Comparison of ENCODE assay signal across 2 cellular contexts in genomic region chr10:70476249-70477035, GRCh38.
TF ChIP-seq lines count a peak whose summit lies in the region.

No MANE protein-coding gene starts in this region.

TF ChIP-seq in GM12891, 5 proteins besides CTCF, POLR2A, EP300 and RAD21:
- TF ChIP-seq PAX5 (IDR thresholded peaks at IDR 0.05; ENCODE audit: insufficient read depth, low read length, severe bottlenecking) (no peak), SPI1 (IDR thresholded peaks at IDR 0.05; ENCODE audit: low read depth, low read length) (peak; percentile 33; the same call in 1 of the 2 replicates), TAF1 (IDR thresholded peaks at IDR 0.05; ENCODE audit: low read depth, low read length) (no peak), POU2F2 (IDR thresholded peaks at IDR 0.05; ENCODE audit: low read depth, low read length) (no peak)

TF ChIP-seq in GM12878, 131 proteins besides CTCF, POLR2A, EP300 and RAD21:
- TF ChIP-seq HDAC2 (IDR thresholded peaks at IDR 0.05) (no peak), BACH1 (IDR thresholded peaks at IDR 0.05; ENCODE audit: borderline replicate concordance) (no peak), CBX5 (IDR thresholded peaks at IDR 0.05; ENCODE audit: low read depth) (no peak), NFYA (IDR thresholded peaks at IDR 0.05; ENCODE audit: borderline replicate concordance, low read depth, low read length) (no peak), NBN (IDR thresholded peaks at IDR 0.05) (0 out of 2 replicates have a peak, but pooled peaks have one; percentile 4), TARDBP (IDR thresholded peaks at IDR 0.05; ENCODE audit: borderline replicate concordance) (no peak), DPF2 (IDR thresholded peaks at IDR 0.05) (0 out of 2 replicates have a peak, but pooled peaks have one; percentile 21), TCF3 (IDR thresholded peaks at IDR 0.05; ENCODE audit: borderline replicate concordance, insufficient read depth, low read depth, low read length) (no peak), RUNX3 (IDR thresholded peaks at IDR 0.05; ENCODE audit: low read length) (peak; percentile 67), SPI1 (IDR thresholded peaks at IDR 0.05; ENCODE audit: borderline replicate concordance, insufficient read depth, low read depth, low read length) (peak; percentile 6; the same call in 1 of the 2 replicates), IKZF1 (conservative IDR thresholded peaks at IDR 0.05) (no peak)
TF ChIP-seq in GM12878: peak in this region for 4.
